Comparison of ENCODE assay signal across 8 cellular contexts in the genomic region with DNA sequence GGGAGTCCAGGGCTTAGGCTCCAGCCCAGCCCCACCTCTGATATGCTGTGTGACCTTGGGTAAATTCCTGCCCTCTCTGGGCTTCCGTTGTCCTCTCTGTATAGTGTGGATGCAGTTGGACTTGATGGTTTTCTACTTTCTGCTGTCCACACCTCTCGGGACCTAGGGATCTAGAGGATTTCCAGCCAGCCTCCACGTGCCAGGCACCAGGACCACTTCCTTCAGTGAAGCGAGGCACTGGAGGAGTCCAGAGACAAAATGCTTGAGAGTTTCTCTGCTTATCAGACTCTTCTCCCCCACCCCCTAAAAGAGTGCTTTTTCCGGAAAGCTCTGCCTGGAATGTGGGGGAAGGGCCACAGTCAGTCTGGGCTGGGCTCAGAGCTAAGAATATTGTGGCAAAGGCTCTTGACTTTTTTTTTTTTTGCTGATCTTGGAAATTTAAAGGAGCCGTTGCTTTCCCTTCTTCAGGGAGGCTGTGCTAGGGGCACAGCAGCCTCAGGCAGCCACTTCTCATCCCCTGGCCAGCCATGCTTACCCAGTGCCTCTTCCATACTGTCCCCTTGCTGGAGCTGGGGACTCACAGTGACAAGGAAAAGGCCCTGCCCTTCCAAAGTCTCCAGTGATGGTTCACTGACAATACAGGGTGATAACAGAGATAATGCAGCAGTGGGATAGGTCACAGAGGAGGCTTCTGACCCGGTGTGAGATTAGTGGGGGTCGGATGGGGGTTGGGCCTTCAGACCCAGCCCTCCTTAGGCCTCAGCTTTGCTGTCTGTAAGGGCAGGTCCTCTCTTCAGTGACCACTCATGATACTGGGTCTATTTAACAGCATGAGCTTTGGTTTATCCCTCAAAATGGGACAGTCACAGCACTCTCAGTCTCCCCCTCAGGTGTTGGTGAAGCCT. TPM values are rescaled to one million over a fixed set of nuclear protein-coding genes. Genes with fewer than 3 reads are reported as not detected.
DNase-seq lines count a peak whose midpoint lies in the region; ATAC-seq and TF ChIP-seq lines count a peak whose summit lies in the region.

No MANE protein-coding gene starts in this region.

- H3K4me1 ChIP-seq in HUES48 (ENCODE audit: control insufficient read depth, insufficient read depth, low read length) = peaks cover 37% of the 10 kb centered on the region
- H3K4me1 ChIP-seq in left lung = peaks cover 36 to 64% of the 10 kb centered on the region in 2 donors
- peaks cover 38 to 77% of the 10 kb centered on the region in 2 donors for H3K4me1 ChIP-seq in thoracic aorta (ENCODE audit: control insufficient read depth in 1 of 2, low read depth in 2 of 2)

- H3K4me3 ChIP-seq in HUES48 (ENCODE audit: low read depth, low read length) (no peak overlapping the region), cardiac fibroblast (replicated peaks in 1 of 2; ENCODE audit: low read depth in 2 of 2, low read length in 2 of 2) (peak overlapping the region; percentile 15 to 18), left lung (no peak overlapping the region), thoracic aorta (peak overlapping the region; percentile 51)

- no peak for TF ChIP-seq CTCF in cardiac fibroblast (IDR thresholded peaks at IDR 0.05; ENCODE audit: low read depth, low read length)
- no peak for TF ChIP-seq CTCF in left lung (IDR thresholded peaks at IDR 0.05)
- no peak for TF ChIP-seq CTCF in thoracic aorta (IDR thresholded peaks at IDR 0.05)

- intact Hi-C loops in left lung (cut with DNase I) = no loop called here

- ATAC-seq in left lung = peak; percentile 56
- peak; percentile 3 for ATAC-seq in thoracic aorta (ENCODE audit: insufficient number of reproducible peaks, low FRiP score, low read depth)
- no peak for ATAC-seq in GM18505 (IDR thresholded peaks at IDR 0.05; ENCODE audit: unreplicated experiment)

- H3K27ac ChIP-seq in HUES48 (ENCODE audit: low read depth, low read length) (peak overlapping the region; percentile 75), left lung (peak overlapping the region; percentile 94 to 100), thoracic aorta (peak overlapping the region; percentile 100)

- H3K27me3 ChIP-seq in HUES48 (ENCODE audit: control insufficient read depth, insufficient read depth, low read length) (no peaks in the 10 kb centered on the region), left lung (peaks cover 0 to 23% of the 10 kb centered on the region in 2 donors), thoracic aorta (replicated peaks; ENCODE audit: insufficient read depth) (no peaks in the 10 kb centered on the region)

- DNase-seq in cardiac fibroblast (ENCODE audit: low read depth in 2 of 2) (peak; percentile 70 to 97), left lung (peak; percentile 56 to 76), thoracic aorta (ENCODE audit: low spot score) (no peak), NCI-H446 (lab: John Stamatoyannopoulos, UW) (no peak), T-helper 1 cell (no peak)
- no peak for DNase-seq in activated CD4-positive, alpha-beta T cell treated with anti-CD3 and anti-CD28 coated beads, Interleukin-2, amount 50 U/mL, for 48 hours

- no peaks in the 10 kb centered on the region for H3K9me3 ChIP-seq in HUES48 (ENCODE audit: control insufficient read depth, insufficient read depth, low read length)
- H3K9me3 ChIP-seq in left lung = no peaks in the 10 kb centered on the region
- no peaks in the 10 kb centered on the region for H3K9me3 ChIP-seq in thoracic aorta

- H3K36me3 ChIP-seq in HUES48 (ENCODE audit: control insufficient read depth, insufficient read depth, low read length) (peaks cover under 1% of the 10 kb centered on the region; the same call in 1 of the 2 replicates), left lung (no peaks in the 10 kb centered on the region), thoracic aorta (no peaks in the 10 kb centered on the region)

- peak overlapping the region; percentile 13; the same call in 1 of the 2 replicates for H3K9ac ChIP-seq in HUES48 (ENCODE audit: low read depth, low read length)

- no peak for TF ChIP-seq POLR2A in GM18505 (IDR thresholded peaks at IDR 0.05; ENCODE audit: borderline replicate concordance, extremely low read depth, insufficient read depth, insufficient read length)

RNA-seq across cellular contexts. Expression of gene SERPINH1, which starts 2.9 kb away (rescaled TPM):
- total RNA-seq in left lung (100 to 1,000 TPM; 358 to 516 TPM), thoracic aorta (100 to 1,000 TPM; 367 to 480 TPM)

RNA-seq across cellular contexts. Expression of gene GDPD5, which starts 33.5 kb away (rescaled TPM):
- total RNA-seq in left lung = 10 to 100 TPM; 10.5 to 15.5 TPM
- 10 to 100 TPM; 30.8 to 34.9 TPM for total RNA-seq in thoracic aorta

Comparison
In these comparisons a context has a peak if more than half of its experiments do, and no peak if none do; other contexts are left out.
1. H3K4me3 ChIP-seq: peak in cardiac fibroblast (2 of 2) and thoracic aorta (single experiment); none in HUES48 (single experiment) and left lung (0 of 2).
2. DNase-seq: peak in cardiac fibroblast (2 of 2) and left lung (2 of 2); none in thoracic aorta (single experiment), NCI-H446 (0 of 2), T-helper 1 cell (0 of 5) and activated CD4-positive, alpha-beta T cell treated with anti-CD3 and anti-CD28 coated beads, Interleukin-2, amount 50 U/mL, for 48 hours (0 of 2).
3. Peak in every context shown above with its lines, with median percentiles within 50 percentile points of each other: H3K27ac ChIP-seq.